12 cellular contexts compared by ENCODE assay signal in genomic region chr10:62073429-62073828, GRCh38.
DNase-seq lines count a peak whose midpoint lies in the region; ATAC-seq and FAIRE-seq lines count a peak whose summit lies in the region.
"Had no signal": no experiment of that assay in that cellular context is flagged by ENCODE, and none has a peak within 500 bp of the region (broad histone marks: within the 10 kb centered on the region; RNA-seq: fewer than 3 reads in every experiment).

No MANE protein-coding gene starts in this region.

- peak overlapping the region; percentile 78 for H3K27ac Mint-ChIP-seq in activated naive CD4-positive, alpha-beta T cell treated with anti-CD3 and anti-CD28 coated beads for 36 hours
- peak overlapping the region; percentile 74 to 86 for H3K27ac Mint-ChIP-seq in T-cell

- no peaks in the 10 kb centered on the region for H3K27me3 Mint-ChIP-seq in activated naive CD4-positive, alpha-beta T cell treated with anti-CD3 and anti-CD28 coated beads for 36 hours (ENCODE audit: low read depth)
- no peaks in the 10 kb centered on the region for H3K27me3 Mint-ChIP-seq in T-cell

- no peak overlapping the region for H3K4me3 Mint-ChIP-seq in activated naive CD4-positive, alpha-beta T cell treated with anti-CD3 and anti-CD28 coated beads for 36 hours
- no peak overlapping the region for H3K4me3 Mint-ChIP-seq in T-cell

- ATAC-seq in T-cell (replicated peaks in 1 of 4) = no peak
- no peak for ATAC-seq in GM18868 (IDR thresholded peaks at IDR 0.05; ENCODE audit: unreplicated experiment)
- no peak for ATAC-seq in GM18873 (IDR thresholded peaks at IDR 0.05; ENCODE audit: low FRiP score, unreplicated experiment)
- ATAC-seq in GM21529 (IDR thresholded peaks at IDR 0.05; ENCODE audit: unreplicated experiment) = no peak

- no peaks in the 10 kb centered on the region for H3K9me3 Mint-ChIP-seq in activated naive CD4-positive, alpha-beta T cell treated with anti-CD3 and anti-CD28 coated beads for 36 hours
- H3K9me3 Mint-ChIP-seq in T-cell = no peaks in the 10 kb centered on the region

- no peak for DNase-seq in activated naive CD4-positive, alpha-beta T cell treated with anti-CD3 and anti-CD28 coated beads for 36 hours
- no peak for DNase-seq in activated naive CD4-positive, alpha-beta T cell treated with anti-CD3 and anti-CD28 coated beads, Interleukin-2, amount 50 U/mL, for 16 hours
- DNase-seq in T-cell (no peak), superior temporal gyrus (ENCODE audit: extremely low spot score) (peak; percentile 83)
- DNase-seq: adrenal gland; KG1; NCI-H2107; stimulated activated naive CD4-positive, alpha-beta T cell had no signal

- intact Hi-C loops in activated naive CD4-positive, alpha-beta T cell treated with anti-CD3 and anti-CD28 coated beads for 36 hours (cut with micrococcal nuclease) = no loop called here

- peaks cover 80% of the 10 kb centered on the region for H3K4me1 Mint-ChIP-seq in activated naive CD4-positive, alpha-beta T cell treated with anti-CD3 and anti-CD28 coated beads for 36 hours (ENCODE audit: low read depth)
- peaks cover 48 to 84% (median 80%) of the 10 kb centered on the region in 3 donors for H3K4me1 Mint-ChIP-seq in T-cell

- POLR2A ChIA-PET in T-cell (lab: Charles Lee) = interaction anchor here in 1 of 2 donors (1.0 kb wide), 1 partner anchor 27 kb away, joined by 3 read pairs; no protein-coding TSS in a partner anchor

- CTCF ChIA-PET in activated naive CD4-positive, alpha-beta T cell treated with anti-CD3 and anti-CD28 coated beads for 36 hours (lab: Charles Lee) = interaction anchor here (0.7 to 1.0 kb wide), 3 partner anchors 10 to 118 kb away, joined by 3 read pairs; no protein-coding TSS in a partner anchor
- CTCF ChIA-PET in T-cell (lab: Charles Lee) = interaction anchor here in 1 of 2 donors (0.9 to 1.0 kb wide), 2 partner anchors 14 to 172 kb away, joined by 4 to 5 read pairs; no protein-coding TSS in a partner anchor

- FAIRE-seq in islet of Langerhans (lab: Jason Lieb, UNC) = peak; percentile 88

- peaks cover 87% of the 10 kb centered on the region for H3K36me3 Mint-ChIP-seq in activated naive CD4-positive, alpha-beta T cell treated with anti-CD3 and anti-CD28 coated beads for 36 hours (ENCODE audit: low read depth)
- H3K36me3 Mint-ChIP-seq in T-cell = peaks cover 80% of the 10 kb centered on the region
